ENCODE assay signal across 11 cellular contexts in genomic region chr16:56824335-56824734, GRCh38. TPM values are rescaled to one million over a fixed set of nuclear protein-coding genes. Genes with fewer than 3 reads are reported as not detected.
DNase-seq lines count a peak whose midpoint lies in the region; ATAC-seq and TF ChIP-seq lines count a peak whose summit lies in the region.
"Had no signal": no experiment of that assay in that cellular context is flagged by ENCODE, and none has a peak within 500 bp of the region (broad histone marks: within the 10 kb centered on the region; RNA-seq: fewer than 3 reads in every experiment).

No MANE protein-coding gene starts in this region.

- H3K27me3 ChIP-seq in MG63, result no peaks in the 10 kb centered on the region

- peaks cover 50% of the 10 kb centered on the region for H3K36me3 Mint-ChIP-seq in brain
- H3K36me3 Mint-ChIP-seq in T-helper 2 cell treated with Interferon-gamma antibody and Interleukin-4, amounts not matched to agents 5 μg/mL and 100 μg/mL, for 36 hours (ENCODE audit: low read depth), result peaks cover 7% of the 10 kb centered on the region

- no peak for TF ChIP-seq CTCF in brain (conservative IDR thresholded peaks at IDR 0.05)

- H3K27me3 Mint-ChIP-seq in brain, result no peaks in the 10 kb centered on the region
- no peaks in the 10 kb centered on the region for H3K27me3 Mint-ChIP-seq in T-helper 2 cell treated with Interferon-gamma antibody and Interleukin-4, amounts not matched to agents 5 μg/mL and 100 μg/mL, for 36 hours (ENCODE audit: low read depth)

- H3K27ac Mint-ChIP-seq in brain, result peak overlapping the region; percentile 69 to 96 (median 90)
- no peak overlapping the region for H3K27ac Mint-ChIP-seq in T-helper 2 cell treated with Interferon-gamma antibody and Interleukin-4, amounts not matched to agents 5 μg/mL and 100 μg/mL, for 36 hours

- no peaks in the 10 kb centered on the region for H3K9me3 ChIP-seq in MG63

- no peak for ATAC-seq in HG03432 (IDR thresholded peaks at IDR 0.05; ENCODE audit: unreplicated experiment)
- ATAC-seq in GM21528 (IDR thresholded peaks at IDR 0.05; ENCODE audit: low FRiP score, unreplicated experiment), result no peak

- H3K9me3 Mint-ChIP-seq in brain, result no peaks in the 10 kb centered on the region
- H3K9me3 Mint-ChIP-seq in T-helper 2 cell treated with Interferon-gamma antibody and Interleukin-4, amounts not matched to agents 5 μg/mL and 100 μg/mL, for 36 hours, result no peaks in the 10 kb centered on the region

- peaks cover 33% of the 10 kb centered on the region for H3K4me1 Mint-ChIP-seq in brain
- H3K4me1 Mint-ChIP-seq in T-helper 2 cell treated with Interferon-gamma antibody and Interleukin-4, amounts not matched to agents 5 μg/mL and 100 μg/mL, for 36 hours (ENCODE audit: low read depth), result peaks cover 2% of the 10 kb centered on the region

- no peak overlapping the region for H3K4me3 ChIP-seq in MG63

- peak overlapping the region in 2 of 5 experiments; percentile 28 to 55 for H3K4me3 Mint-ChIP-seq in brain
- no peak overlapping the region for H3K4me3 Mint-ChIP-seq in T-helper 2 cell treated with Interferon-gamma antibody and Interleukin-4, amounts not matched to agents 5 μg/mL and 100 μg/mL, for 36 hours

- H3K36me3 ChIP-seq in MG63, result peaks cover 75% of the 10 kb centered on the region

- DNase-seq in Ammon's horn (ENCODE audit: low spot score) (peak; percentile 67), MG63 (peak; percentile 42), medulla oblongata (ENCODE audit: extremely low spot score) (peak; percentile 79), mucosa of gallbladder (ENCODE audit: low spot score) (no peak)
- DNase-seq in T-helper 2 cell treated with Interferon-gamma antibody and Interleukin-4, amounts not matched to agents 5 μg/mL and 100 μg/mL, for 36 hours (ENCODE audit: low spot score), result no peak
- DNase-seq: activated CD4-positive, alpha-beta T cell treated with anti-CD3 and anti-CD28 coated beads for 1 hour; MV-4-11 had no signal

RNA-seq across cellular contexts. Expression of gene SLC12A3, which starts 40.7 kb away (rescaled TPM):
- not detected in 2 replicates for total RNA-seq in MG63 (2014; rRNA removed; shearing (Covaris generic); ENCODE audit: low replicate concordance)
- not detected for polyA plus RNA-seq in brain (ENCODE audit: insufficient read depth, low read depth, low replicate concordance)
- 0.20 TPM for total RNA-seq in mucosa of gallbladder
- total RNA-seq: bronchial epithelial cell had no signal

Comparison
In these comparisons a context has a peak if more than half of its experiments do, and no peak if none do; other contexts are left out.
1. DNase-seq: peak in Ammon's horn (single experiment), MG63 (single experiment) and medulla oblongata (single experiment); none in T-helper 2 cell treated with Interferon-gamma antibody and Interleukin-4, amounts not matched to agents 5 μg/mL and 100 μg/mL, for 36 hours (single experiment) and mucosa of gallbladder (single experiment).